Comparison of ENCODE assay signal across 25 cellular contexts in genomic region chrX:155967653-155968052, GRCh38. TPM values are rescaled to one million over a fixed set of nuclear protein-coding genes. Genes with fewer than 3 reads are reported as not detected.
"Had no signal": no experiment of that assay in that cellular context is flagged by ENCODE, and none has a peak within 500 bp of the region (broad histone marks: within the 10 kb centered on the region; RNA-seq: fewer than 3 reads in every experiment).

No MANE protein-coding gene starts in this region.

- H3K36me3 Mint-ChIP-seq: natural killer cell had no signal

- H3K4me1 ChIP-seq: gastrocnemius medialis, heart right ventricle, sigmoid colon, testis, tibial nerve, upper lobe of right lung, vagina had no signal

- H3K9me3 ChIP-seq: gastrocnemius medialis, testis, vagina had no signal

- DNase-seq: gastrocnemius medialis; heart right ventricle; natural killer cell; posterior cingulate gyrus; sigmoid colon; stimulated activated CD4-positive, alpha-beta T cell treated with anti-CD3 and anti-CD28 coated beads, Interleukin-2, amount 100 ng/mL, for 24 hours; stimulated activated CD4-positive, alpha-beta T cell treated with anti-CD3 and anti-CD28 coated beads, Interleukin-4, amount 100 ng/mL, for 4 hours; stimulated activated naive B cell treated with anti-CD40 and anti-IgM and Interleukin-4, amounts not matched to agents 10 μg/mL and 1 μg/mL and 100 μg/mL, for 72 hours; testis; upper lobe of right lung had no signal

- H3K4me3 Mint-ChIP-seq: dendritic cell treated with granulocyte-macrophage colony-stimulating factor and Interleukin-4, amounts not matched to agents 40 ng/mL and 50 ng/mL, for 4 days; effector memory CD8-positive, alpha-beta T cell; memory B cell; mesothelial cell of epicardium; natural killer cell; neural crest cell; stimulated activated naive B cell treated with anti-CD40 and anti-IgM and Interleukin-4, amounts not matched to agents 10 μg/mL and 1 μg/mL and 100 μg/mL, for 72 hours; stimulated activated naive CD8-positive, alpha-beta T cell treated with anti-CD3 and anti-CD28 coated beads, Interleukin-15, amount 100 ng/mL, for 72 hours had no signal

- H3K4me3 ChIP-seq: gastrocnemius medialis, heart right ventricle, sigmoid colon, skin epidermis, testis, tibial nerve, upper lobe of right lung, vagina had no signal

- H3K27ac Mint-ChIP-seq: dendritic cell treated with granulocyte-macrophage colony-stimulating factor and Interleukin-4, amounts not matched to agents 40 ng/mL and 50 ng/mL, for 4 days; effector memory CD8-positive, alpha-beta T cell; memory B cell; mesothelial cell of epicardium; natural killer cell; stimulated activated naive B cell treated with anti-CD40 and anti-IgM and Interleukin-4, amounts not matched to agents 10 μg/mL and 1 μg/mL and 100 μg/mL, for 72 hours had no signal

- FAIRE-seq: islet of Langerhans had no signal

- H3K27ac ChIP-seq: gastrocnemius medialis, heart right ventricle, sigmoid colon, skin epidermis, testis, tibial nerve, upper lobe of right lung, vagina had no signal

- H3K36me3 ChIP-seq: gastrocnemius medialis, heart right ventricle, sigmoid colon, tibial nerve, upper lobe of right lung, vagina had no signal

- ATAC-seq: gastrocnemius medialis, heart right ventricle had no signal

- H3K4me1 Mint-ChIP-seq: memory B cell, mesothelial cell of epicardium, neural crest cell had no signal

- H3K27me3 ChIP-seq: gastrocnemius medialis, testis, tibial nerve, upper lobe of right lung, vagina had no signal

RNA-seq across cellular contexts. Expression of gene IL9R, which starts 29.8 kb away (rescaled TPM):
- total RNA-seq: fibroblast of lung, fibroblast of villous mesenchyme, myocyte, neural crest cell, osteocyte, subcutaneous adipose tissue, vagina had no signal
